Comparison of ENCODE assay signal across 28 cellular contexts in genomic region chr4:117664706-117665444, GRCh38.
DNase-seq lines count a peak whose midpoint lies in the region; ATAC-seq, FAIRE-seq and TF ChIP-seq lines count a peak whose summit lies in the region.
"Had no signal": no experiment of that assay in that cellular context is flagged by ENCODE, and none has a peak within 500 bp of the region (broad histone marks: within the 10 kb centered on the region; RNA-seq: fewer than 3 reads in every experiment).

No MANE protein-coding gene starts in this region.

- H3K27me3 Mint-ChIP-seq in MCF 10A (ENCODE audit: insufficient read depth, unreplicated experiment) = no peaks in the 10 kb centered on the region
- H3K27me3 Mint-ChIP-seq in T-helper 2 cell treated with Interferon-gamma antibody and Interleukin-4, amounts not matched to agents 5 μg/mL and 100 μg/mL, for 36 hours (ENCODE audit: low read depth) = no peaks in the 10 kb centered on the region
- H3K27me3 Mint-ChIP-seq: activated CD4-positive, alpha-beta T cell treated with anti-CD3 and anti-CD28 coated beads for 36 hours had no signal

- H3K27ac ChIP-seq in breast epithelium = no peak overlapping the region
- H3K27ac ChIP-seq: hepatocyte had no signal

- H3K36me3 ChIP-seq in breast epithelium = no peaks in the 10 kb centered on the region
- H3K36me3 ChIP-seq: BE2C, MG63 had no signal

- TF ChIP-seq CTCF in MCF 10A (IDR thresholded peaks at IDR 0.05; ENCODE audit: unreplicated experiment) (no peak), breast epithelium (IDR thresholded peaks at IDR 0.05) (no peak)

- no peaks in the 10 kb centered on the region for H3K4me1 Mint-ChIP-seq in MCF 10A (ENCODE audit: insufficient read depth, unreplicated experiment)
- no peaks in the 10 kb centered on the region for H3K4me1 Mint-ChIP-seq in T-helper 2 cell treated with Interferon-gamma antibody and Interleukin-4, amounts not matched to agents 5 μg/mL and 100 μg/mL, for 36 hours (ENCODE audit: low read depth)
- H3K4me1 Mint-ChIP-seq: activated CD4-positive, alpha-beta T cell treated with anti-CD3 and anti-CD28 coated beads for 36 hours had no signal

- TF ChIP-seq POLR2A in breast epithelium (IDR thresholded peaks at IDR 0.05) = no peak

- CTCF ChIA-PET in MCF 10A (lab: Yijun Ruan, JAX) = interaction anchor here (0.7 to 0.8 kb wide), 2 partner anchors 70 to 111 kb away, joined by 3 read pairs; no protein-coding TSS in a partner anchor

- H3K4me3 Mint-ChIP-seq in MCF 10A (ENCODE audit: unreplicated experiment) = no peak overlapping the region
- no peak overlapping the region for H3K4me3 Mint-ChIP-seq in T-helper 2 cell treated with Interferon-gamma antibody and Interleukin-4, amounts not matched to agents 5 μg/mL and 100 μg/mL, for 36 hours
- H3K4me3 Mint-ChIP-seq: activated CD4-positive, alpha-beta T cell treated with anti-CD3 and anti-CD28 coated beads for 36 hours; activated naive CD4-positive, alpha-beta T cell treated with anti-CD3 and anti-CD28 coated beads for 36 hours; activated T-cell treated with anti-CD3 and anti-CD28 coated beads, Interleukin-2, amount 50 U/mL, for 72 hours had no signal

- DNase-seq in MCF 10A (ENCODE audit: unreplicated experiment) = peak; percentile 27
- DNase-seq in breast epithelium (ENCODE audit: low spot score in 2 of 2) = no peak
- peak; percentile 2 for DNase-seq in RCC 7860 (ENCODE audit: low spot score)
- peak; percentile 37 for DNase-seq in glomerular visceral epithelial cell (ENCODE audit: extremely low spot score)
- no peak for DNase-seq in cardiac septum (ENCODE audit: low spot score)
- no peak for DNase-seq in EL
- DNase-seq in T-helper 2 cell treated with Interferon-gamma antibody and Interleukin-4, amounts not matched to agents 5 μg/mL and 100 μg/mL, for 36 hours (ENCODE audit: low spot score) = no peak
- DNase-seq: activated CD4-positive, alpha-beta T cell treated with anti-CD3 and anti-CD28 coated beads for 36 hours; activated naive CD4-positive, alpha-beta T cell treated with anti-CD3 and anti-CD28 coated beads for 36 hours; activated T-cell treated with anti-CD3 and anti-CD28 coated beads, Interleukin-2, amount 50 U/mL, for 72 hours; amygdala; BE2C; central memory CD4-positive, alpha-beta T cell; H7; islet precursor cell; MG63; NCI-H1417 treated with DMSO at 0.1 percent for 48 hours; NCI-H2107; NCI-H510A; occipital lobe; retina; SHP77; stimulated activated CD4-positive, alpha-beta T cell treated with anti-CD3 and anti-CD28 coated beads, Interleukin-4, amount 100 ng/mL, for 1 hour; stimulated activated naive CD4-positive, alpha-beta T cell treated with Interleukin-2 at 50 U/mL for 16 hours had no signal

- H3K4me1 ChIP-seq in breast epithelium = no peaks in the 10 kb centered on the region
- H3K4me1 ChIP-seq: BE2C had no signal

- no peak overlapping the region for H3K4me3 ChIP-seq in breast epithelium
- H3K4me3 ChIP-seq: hepatocyte, MG63 had no signal

- intact Hi-C loops in MCF 10A (cut with micrococcal nuclease) = no loop called here
- intact Hi-C loops in breast epithelium (cut with DNase I; ENCODE audit: low total_unique reads) = no loop called here
- intact Hi-C loops in cardiac septum (cut with DNase I) = no loop called here

- H3K27ac Mint-ChIP-seq in MCF 10A (ENCODE audit: low read depth, unreplicated experiment) = no peak overlapping the region
- H3K27ac Mint-ChIP-seq in T-helper 2 cell treated with Interferon-gamma antibody and Interleukin-4, amounts not matched to agents 5 μg/mL and 100 μg/mL, for 36 hours = no peak overlapping the region
- H3K27ac Mint-ChIP-seq: activated CD4-positive, alpha-beta T cell treated with anti-CD3 and anti-CD28 coated beads for 36 hours; activated naive CD4-positive, alpha-beta T cell treated with anti-CD3 and anti-CD28 coated beads for 36 hours; activated T-cell treated with anti-CD3 and anti-CD28 coated beads, Interleukin-2, amount 50 U/mL, for 72 hours had no signal

- H3K36me3 Mint-ChIP-seq in MCF 10A (ENCODE audit: insufficient read depth, unreplicated experiment) = no peaks in the 10 kb centered on the region
- no peaks in the 10 kb centered on the region for H3K36me3 Mint-ChIP-seq in T-helper 2 cell treated with Interferon-gamma antibody and Interleukin-4, amounts not matched to agents 5 μg/mL and 100 μg/mL, for 36 hours (ENCODE audit: low read depth)

- no TSS peak for BruUV-seq in MCF 10A (replicated peaks; lab: Mats Ljungman, UMichigan)

- FAIRE-seq in RCC 7860 (lab: Jason Lieb, UNC) = no peak
- FAIRE-seq: A204.1, TTC549 had no signal

- H3K9me3 ChIP-seq in breast epithelium = no peaks in the 10 kb centered on the region
- H3K9me3 ChIP-seq: BE2C, MG63 had no signal

- POLR2A ChIA-PET in MCF 10A (lab: Yijun Ruan, JAX) = interaction anchor here (0.7 kb wide), 1 partner anchor 24 kb away, joined by 3 read pairs; no protein-coding TSS in a partner anchor

- no peaks in the 10 kb centered on the region for H3K9me3 Mint-ChIP-seq in MCF 10A (ENCODE audit: unreplicated experiment)
- H3K9me3 Mint-ChIP-seq in T-helper 2 cell treated with Interferon-gamma antibody and Interleukin-4, amounts not matched to agents 5 μg/mL and 100 μg/mL, for 36 hours = no peaks in the 10 kb centered on the region

- ATAC-seq in HG02642 (IDR thresholded peaks at IDR 0.05; ENCODE audit: poor library complexity, unreplicated experiment) = no peak
- ATAC-seq: activated CD4-positive, alpha-beta T cell treated with anti-CD3 and anti-CD28 coated beads for 36 hours; activated T-cell treated with anti-CD3 and anti-CD28 coated beads, Interleukin-2, amount 50 U/mL, for 72 hours had no signal

- H3K27me3 ChIP-seq in breast epithelium = no peaks in the 10 kb centered on the region
- H3K27me3 ChIP-seq: BE2C, hepatocyte, MG63 had no signal

Comparison
In these comparisons a context has a peak if more than half of its experiments do, and no peak if none do; other contexts are left out.
1. DNase-seq: peak in MCF 10A (single experiment), RCC 7860 (single experiment) and glomerular visceral epithelial cell (single experiment); none in breast epithelium (0 of 2), cardiac septum (single experiment), EL (single experiment) and T-helper 2 cell treated with Interferon-gamma antibody and Interleukin-4, amounts not matched to agents 5 μg/mL and 100 μg/mL, for 36 hours (single experiment).